1 cellular context compared by ENCODE assay signal in genomic region chr2:70715161-70715985, GRCh38.
TF ChIP-seq lines count a peak whose summit lies in the region.

No MANE protein-coding gene starts in this region.

TF ChIP-seq in WTC11, 78 proteins besides CTCF, POLR2A, EP300 and RAD21 (continued from another document):
- TF ChIP-seq ARID4B (CRISPR knock-in tag; IDR thresholded peaks at IDR 0.05; ENCODE audit: borderline replicate concordance) (no peak), FOXJ3 (CRISPR knock-in tag; IDR thresholded peaks at IDR 0.05; ENCODE audit: borderline replicate concordance) (no peak), ZNF232 (CRISPR knock-in tag; IDR thresholded peaks at IDR 0.05) (no peak)
